8 cellular contexts compared by ENCODE assay signal in the genomic region with DNA sequence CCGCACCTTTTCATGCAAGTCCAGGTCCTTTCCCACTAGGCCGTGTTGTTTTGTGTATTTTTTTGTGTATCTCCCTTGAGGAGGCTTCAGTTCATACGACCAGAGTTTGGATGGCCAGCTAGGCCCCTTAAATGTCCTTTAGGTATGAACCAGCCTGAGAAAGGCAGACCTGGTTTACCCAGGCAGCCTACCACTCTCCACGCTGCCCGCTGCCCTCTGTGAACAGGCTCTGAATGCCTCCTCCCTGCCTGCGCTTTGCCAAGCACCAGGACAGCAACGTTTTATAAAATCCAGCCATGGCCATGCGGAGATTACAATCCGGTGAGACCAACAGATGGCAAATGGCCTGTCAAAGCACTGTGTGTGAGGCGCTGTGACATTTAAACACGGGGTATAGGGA. TPM values are rescaled to one million over a fixed set of nuclear protein-coding genes. Genes with fewer than 3 reads are reported as not detected.
DNase-seq lines count a peak whose midpoint lies in the region; ATAC-seq and TF ChIP-seq lines count a peak whose summit lies in the region.

No MANE protein-coding gene starts in this region.

- H3K9ac ChIP-seq in SK-N-SH = no peak overlapping the region
- peak overlapping the region; percentile 11 to 79 for H3K9ac ChIP-seq in stomach smooth muscle (ENCODE audit: low read length in 2 of 2)

- ATAC-seq in SK-N-SH treated with all-trans-retinoic acid at 6 μM for 48 hours (no peak), HG03565 (IDR thresholded peaks at IDR 0.05; ENCODE audit: unreplicated experiment) (no peak), GM19023 (IDR thresholded peaks at IDR 0.05; ENCODE audit: unreplicated experiment) (no peak)
- no peak for ATAC-seq in activated T-cell treated with anti-CD3 and anti-CD28 coated beads, Interleukin-2, amount 50 U/mL, for 72 hours (replicated peaks in 1 of 2)

- H3F3A ChIP-seq in SK-N-SH (replicated peaks; ENCODE audit: insufficient read depth) = no peaks in the 10 kb centered on the region

- TF ChIP-seq CTCF in SK-N-SH (IDR thresholded peaks at IDR 0.05) (no peak), kidney epithelial cell (IDR thresholded peaks at IDR 0.05; ENCODE audit: insufficient read depth, low read length, poor library complexity, severe bottlenecking) (no peak)

- peaks cover 18% of the 10 kb centered on the region; the same call in 1 of the 2 replicates for H3K79me2 ChIP-seq in SK-N-SH (ENCODE audit: insufficient read depth)

- H3K27ac ChIP-seq in SK-N-SH (ENCODE audit: low read depth in 2 of 2, low read length in 1 of 2) (no peak overlapping the region), stomach smooth muscle (ENCODE audit: low read length) (peak overlapping the region; percentile 66)

- H3K27me3 ChIP-seq in SK-N-SH (ENCODE audit: insufficient read depth) (no peaks in the 10 kb centered on the region), kidney epithelial cell (ENCODE audit: control insufficient read depth, insufficient read depth, low read length) (no peaks in the 10 kb centered on the region), stomach smooth muscle (ENCODE audit: control insufficient read depth in 1 of 2, insufficient read depth in 2 of 2, low read length in 2 of 2) (no peaks in the 10 kb centered on the region)

- H3K4me2 ChIP-seq in SK-N-SH = peak overlapping the region; percentile 71

- H3K4me3 ChIP-seq in SK-N-SH (ENCODE audit: low read depth in 2 of 2, low read length in 1 of 2) (peak overlapping the region in 1 of 2 experiments; percentile 97; a peak in 1 of 4 replicates), kidney epithelial cell (ENCODE audit: low read depth, low read length) (peak overlapping the region; percentile 19), stomach smooth muscle (ENCODE audit: low read length in 2 of 2) (peak overlapping the region; percentile 4 to 89)

- H3K36me3 ChIP-seq in SK-N-SH (replicated peaks in 1 of 2; ENCODE audit: control insufficient read depth in 1 of 2, insufficient read depth in 2 of 2, low read length in 1 of 2) (no peaks in the 10 kb centered on the region), kidney epithelial cell (ENCODE audit: control insufficient read depth, insufficient read depth, low read length) (no peaks in the 10 kb centered on the region), stomach smooth muscle (ENCODE audit: control insufficient read depth in 2 of 2, insufficient read depth in 2 of 2, low read length in 2 of 2) (no peaks in the 10 kb centered on the region)

- H2AFZ ChIP-seq in SK-N-SH (ENCODE audit: low read depth) = peak overlapping the region; percentile 71

- POLR2A ChIA-PET in SK-N-SH (lab: Yijun Ruan, JAX) = interaction anchor here (0.9 to 1.9 kb wide), 3 partner anchors 27 to 126 kb away, joined by 3 to 6 read pairs (median 4); partner anchors contain the start of gene KIAA1191

- H3K36me3 Mint-ChIP-seq in activated T-cell treated with anti-CD3 and anti-CD28 coated beads, Interleukin-2, amount 50 U/mL, for 72 hours (ENCODE audit: insufficient read depth in 2 of 2) = peaks cover 0 to 6% of the 10 kb centered on the region in 2 donors

- peaks cover 35% of the 10 kb centered on the region for H3K4me1 Mint-ChIP-seq in activated T-cell treated with anti-CD3 and anti-CD28 coated beads, Interleukin-2, amount 50 U/mL, for 72 hours (ENCODE audit: low read depth)

- no peaks in the 10 kb centered on the region for H4K20me1 ChIP-seq in SK-N-SH (ENCODE audit: insufficient read depth)

- H3K27me3 Mint-ChIP-seq in activated T-cell treated with anti-CD3 and anti-CD28 coated beads, Interleukin-2, amount 50 U/mL, for 72 hours (ENCODE audit: low read depth) = no peaks in the 10 kb centered on the region

- DNase-seq in SK-N-SH = no peak
- DNase-seq in activated T-cell treated with anti-CD3 and anti-CD28 coated beads, Interleukin-2, amount 50 U/mL, for 72 hours = no peak
- DNase-seq in kidney epithelial cell (ENCODE audit: low read depth) = no peak
- DNase-seq in activated gamma-delta T cell (lab: John Stamatoyannopoulos, UW) = no peak

- H3K4me1 ChIP-seq in SK-N-SH (ENCODE audit: control insufficient read depth in 1 of 2, insufficient read depth in 2 of 2, low read depth in 1 of 2, low read length in 1 of 2) (peaks cover 0 to 12% of the 10 kb centered on the region in 2 experiments; a peak in 2 of 4 replicates), stomach smooth muscle (ENCODE audit: control insufficient read depth, insufficient read depth, low read length) (peaks cover 36% of the 10 kb centered on the region)

- H3K9me3 ChIP-seq in SK-N-SH (no peaks in the 10 kb centered on the region), stomach smooth muscle (ENCODE audit: control insufficient read depth in 2 of 2, low read length in 2 of 2) (no peaks in the 10 kb centered on the region)

- no peak for TF ChIP-seq RAD21 in SK-N-SH (IDR thresholded peaks at IDR 0.05; ENCODE audit: low read length)

- TF ChIP-seq EP300 in SK-N-SH (IDR thresholded peaks at IDR 0.05; ENCODE audit: borderline replicate concordance in 1 of 2, low read depth in 1 of 2, low read length in 1 of 2) = no peak

- CTCF ChIA-PET in SK-N-SH (lab: Yijun Ruan, JAX) = interaction anchor here (0.6 to 3.6 kb wide), 37 partner anchors 10 to 687 kb away, joined by 3 to 47 read pairs (median 4); partner anchors contain the start of genes EIF4E1B, FAF2, HIGD2A and NOP16

- H3K4me3 Mint-ChIP-seq in activated T-cell treated with anti-CD3 and anti-CD28 coated beads, Interleukin-2, amount 50 U/mL, for 72 hours = peak overlapping the region; percentile 33 to 62

- H3K27ac Mint-ChIP-seq in activated T-cell treated with anti-CD3 and anti-CD28 coated beads, Interleukin-2, amount 50 U/mL, for 72 hours = no peak overlapping the region

- peaks cover 0 to 4% of the 10 kb centered on the region in 2 donors for H3K9me3 Mint-ChIP-seq in activated T-cell treated with anti-CD3 and anti-CD28 coated beads, Interleukin-2, amount 50 U/mL, for 72 hours

- 81% methylated on average over 11 of the region's 11 CpGs for whole genome bisulfite sequencing in SK-N-SH (ENCODE audit: low lambda C conversion rate)

- no peaks in the 10 kb centered on the region for H3K9me2 ChIP-seq in SK-N-SH

TF ChIP-seq in SK-N-SH, 30 proteins besides CTCF, POLR2A, EP300 and RAD21 (continues in another document):
- no peak for TF ChIP-seq POLR2AphosphoS5 (IDR thresholded peaks at IDR 0.05; ENCODE audit: low read depth, low read length)
- TF ChIP-seq JUND (IDR thresholded peaks at IDR 0.05) = no peak
- no peak for TF ChIP-seq YY1 (IDR thresholded peaks at IDR 0.05; ENCODE audit: low read depth)
- no peak for TF ChIP-seq ELF1 (IDR thresholded peaks at IDR 0.05)
- no peak for TF ChIP-seq SIN3A (IDR thresholded peaks at IDR 0.05; ENCODE audit: borderline replicate concordance, low read depth, low read length)

TF ChIP-seq in SK-N-SH treated with all-trans-retinoic acid at 6 μM for 48 hours, 23 proteins besides CTCF, POLR2A, EP300 and RAD21 (continues in another document):
- no peak for TF ChIP-seq ZFP30 (CRISPR knock-in tag; IDR thresholded peaks at IDR 0.05)
- no peak for TF ChIP-seq TCF4 (CRISPR knock-in tag; IDR thresholded peaks at IDR 0.05; ENCODE audit: borderline replicate concordance)
- TF ChIP-seq OSR1 (CRISPR knock-in tag; IDR thresholded peaks at IDR 0.05) = no peak
- TF ChIP-seq, protein P1, sequence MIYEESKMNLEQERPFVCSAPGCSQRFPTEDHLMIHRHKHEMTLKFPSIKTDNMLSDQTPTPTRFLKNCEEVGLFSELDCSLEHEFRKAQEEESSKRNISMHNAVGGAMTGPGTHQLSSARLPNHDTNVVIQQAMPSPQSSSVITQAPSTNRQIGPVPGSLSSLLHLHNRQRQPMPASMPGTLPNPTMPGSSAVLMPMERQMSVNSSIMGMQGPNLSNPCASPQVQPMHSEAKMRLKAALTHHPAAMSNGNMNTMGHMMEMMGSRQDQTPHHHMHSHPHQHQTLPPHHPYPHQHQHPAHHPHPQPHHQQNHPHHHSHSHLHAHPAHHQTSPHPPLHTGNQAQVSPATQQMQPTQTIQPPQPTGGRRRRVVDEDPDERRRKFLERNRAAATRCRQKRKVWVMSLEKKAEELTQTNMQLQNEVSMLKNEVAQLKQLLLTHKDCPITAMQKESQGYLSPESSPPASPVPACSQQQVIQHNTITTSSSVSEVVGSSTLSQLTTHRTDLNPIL (CRISPR knock-in tag; IDR thresholded peaks at IDR 0.05; ENCODE audit: low read depth) = no peak

RNA-seq across cellular contexts. Expression of gene CLTB, which starts 0.6 kb away (rescaled TPM):
- 85.9 and 91.2 TPM in 2 replicates for polyA plus RNA-seq in SK-N-SH (2012; rRNA removed)
- 67.0 and 82.5 TPM in 2 replicates for polyA plus RNA-seq in SK-N-SH (2012; cell fraction: cytosol; rRNA removed)
- polyA plus RNA-seq in SK-N-SH (2012; cell fraction: nucleus; rRNA removed) = 37.1 and 45.6 TPM in 2 replicates
- 10 to 100 TPM; 38.1 to 41.9 TPM for total RNA-seq in activated T-cell treated with anti-CD3 and anti-CD28 coated beads, Interleukin-2, amount 50 U/mL, for 72 hours
- 163 and 172 TPM in 2 replicates for total RNA-seq in kidney epithelial cell

RNA-seq across cellular contexts. Expression of gene HIGD2A, which starts 28.4 kb away (rescaled TPM):
- polyA plus RNA-seq in SK-N-SH (2012; rRNA removed) = 211 and 213 TPM in 2 replicates
- polyA plus RNA-seq in SK-N-SH (2012; cell fraction: cytosol; rRNA removed) = 139 and 190 TPM in 2 replicates
- polyA plus RNA-seq in SK-N-SH (2012; cell fraction: nucleus; rRNA removed) = 57.7 and 81.8 TPM in 2 replicates
- 100 to 1,000 TPM; 109 to 135 TPM for total RNA-seq in activated T-cell treated with anti-CD3 and anti-CD28 coated beads, Interleukin-2, amount 50 U/mL, for 72 hours
- total RNA-seq in kidney epithelial cell = 139 and 161 TPM in 2 replicates

RNA-seq across cellular contexts. Expression of gene NOP16, which starts 28.6 kb away (rescaled TPM):
- polyA plus RNA-seq in SK-N-SH (2012; rRNA removed) = 158 and 161 TPM in 2 replicates
- polyA plus RNA-seq in SK-N-SH (2012; cell fraction: cytosol; rRNA removed) = 134 and 136 TPM in 2 replicates
- polyA plus RNA-seq in SK-N-SH (2012; cell fraction: nucleus; rRNA removed) = 233 and 292 TPM in 2 replicates
- total RNA-seq in activated T-cell treated with anti-CD3 and anti-CD28 coated beads, Interleukin-2, amount 50 U/mL, for 72 hours = 10 to 100 TPM; 41.8 to 42.3 TPM
- total RNA-seq in kidney epithelial cell = 17.8 and 21.1 TPM in 2 replicates

RNA-seq across cellular contexts. Expression of gene FAF2, which starts 31.2 kb away (rescaled TPM):
- 25.5 and 35.1 TPM in 2 replicates for polyA plus RNA-seq in SK-N-SH (2012; rRNA removed)
- polyA plus RNA-seq in SK-N-SH (2012; cell fraction: cytosol; rRNA removed) = 29.5 and 30.4 TPM in 2 replicates
- polyA plus RNA-seq in SK-N-SH (2012; cell fraction: nucleus; rRNA removed) = 16.0 and 34.3 TPM in 2 replicates
- 10 to 100 TPM; 44.8 to 45.0 TPM for total RNA-seq in activated T-cell treated with anti-CD3 and anti-CD28 coated beads, Interleukin-2, amount 50 U/mL, for 72 hours
- 44.4 and 45.5 TPM in 2 replicates for total RNA-seq in kidney epithelial cell

RNA-seq across cellular contexts. Expression of gene ARL10, which starts 51.7 kb away (rescaled TPM):
- polyA plus RNA-seq in SK-N-SH (2012; rRNA removed) = 4.6 and 7.8 TPM in 2 replicates
- polyA plus RNA-seq in SK-N-SH (2012; cell fraction: cytosol; rRNA removed) = 3.6 and 5.7 TPM in 2 replicates
- polyA plus RNA-seq in SK-N-SH (2012; cell fraction: nucleus; rRNA removed) = 27.9 and 49.3 TPM in 2 replicates
- 10 to 100 TPM in 1 of 2 donors, 1 to 10 TPM in 1; 7.5 to 14.0 TPM for total RNA-seq in activated T-cell treated with anti-CD3 and anti-CD28 coated beads, Interleukin-2, amount 50 U/mL, for 72 hours
- total RNA-seq in kidney epithelial cell = 8.8 and 18.5 TPM in 2 replicates
